ENCODE assay signal across 16 cellular contexts in genomic region chr16:1443980-1444729, GRCh38. TPM values are rescaled to one million over a fixed set of nuclear protein-coding genes. Genes with fewer than 3 reads are reported as not detected.
A peak's percentile ranks its signal among the peaks of the same experiment; 100 is the strongest.
DNase-seq lines count a peak whose midpoint lies in the region; ATAC-seq and TF ChIP-seq lines count a peak whose summit lies in the region.
"Had no signal": no experiment of that assay in that cellular context is flagged by ENCODE, and none has a peak within 500 bp of the region (broad histone marks: within the 10 kb centered on the region; RNA-seq: fewer than 3 reads in every experiment).

Gene CCDC154 (minus strand): TSS chr16:1444556. CDS start chr16:1444322, 234 bp downstream.

- H3K4me3 ChIP-seq in BLaER1 treated with 17β-estradiol and CSF1 and Interleukin-3, amounts not matched to agents 10 nM and 100 nM, result peak within 1 kb of the TSS in 8 of 10 experiments; percentile 17 to 38 (median 32); a peak in 7 of 20 replicates
- H3K4me3 ChIP-seq in HUES6 (ENCODE audit: low read depth, low read length) (no peak within 1 kb of the TSS), endodermal cell (ENCODE audit: low read length) (no peak within 1 kb of the TSS), psoas muscle (no peak within 1 kb of the TSS)
- H3K4me3 ChIP-seq: A549, PC-9, SJSA1 had no signal

- H3K9me3 ChIP-seq in BLaER1 treated with 17β-estradiol and CSF1 and Interleukin-3, amounts not matched to agents 10 nM and 100 nM (replicated peaks in 1 of 11), result no peaks in the 10 kb centered on the region
- no peaks in the 10 kb centered on the region for H3K9me3 ChIP-seq in HUES6 (ENCODE audit: control insufficient read depth, insufficient read depth, low read depth, low read length)
- no peaks in the 10 kb centered on the region for H3K9me3 ChIP-seq in endodermal cell (ENCODE audit: control insufficient read depth, low read length)
- H3K9me3 ChIP-seq in psoas muscle, result no peaks in the 10 kb centered on the region
- H3K9me3 ChIP-seq: A549, SJSA1 had no signal

- WGBS in endodermal cell (ENCODE audit: insufficient coverage in 1 of 2, insufficient read length in 1 of 2), 2 experiments, result 91 to 96% methylated on average over 7 to 27 of the region's 27 CpGs
- 66 to 74% (median 70%) methylated on average over 22 to 27 of the region's 27 CpGs for WGBS in psoas muscle, 3 donors

- H3K27ac Mint-ChIP-seq in endodermal cell, result peak within 1 kb of the TSS; percentile 52

- no peaks in the 10 kb centered on the region for H3K27me3 ChIP-seq in BLaER1 treated with 17β-estradiol and CSF1 and Interleukin-3, amounts not matched to agents 10 nM and 100 nM
- no peaks in the 10 kb centered on the region for H3K27me3 ChIP-seq in HUES6 (ENCODE audit: control insufficient read depth, insufficient read depth, low read length)
- no peaks in the 10 kb centered on the region for H3K27me3 ChIP-seq in endodermal cell (ENCODE audit: control insufficient read depth, insufficient read depth, low read length, poor library complexity, severe bottlenecking)
- H3K27me3 ChIP-seq in psoas muscle (ENCODE audit: insufficient read depth in 3 of 3, low read length in 2 of 3), result no peaks in the 10 kb centered on the region
- H3K27me3 ChIP-seq: SJSA1 had no signal

- H3K36me3 ChIP-seq in BLaER1 treated with 17β-estradiol and CSF1 and Interleukin-3, amounts not matched to agents 10 nM and 100 nM, result peaks cover 27 to 38% (median 30%) of the 10 kb centered on the region in 11 experiments
- peaks cover 31% of the 10 kb centered on the region for H3K36me3 ChIP-seq in HUES6 (ENCODE audit: control insufficient read depth, insufficient read depth, low read length)
- H3K36me3 ChIP-seq in endodermal cell (ENCODE audit: control insufficient read depth, insufficient read depth, low read length), result no peaks in the 10 kb centered on the region
- peaks cover 0 to 36% of the 10 kb centered on the region in 2 donors for H3K36me3 ChIP-seq in psoas muscle (ENCODE audit: insufficient read depth in 1 of 2, low read depth in 1 of 2)

- peak within 1 kb of the TSS; percentile 23 to 98 (median 93); a peak in 21 of 22 replicates for H3K27ac ChIP-seq in BLaER1 treated with 17β-estradiol and CSF1 and Interleukin-3, amounts not matched to agents 10 nM and 100 nM
- H3K27ac ChIP-seq in HUES6 (ENCODE audit: low read depth, low read length), result peak within 1 kb of the TSS; percentile 53; the same call in 1 of the 2 replicates
- peak within 1 kb of the TSS; percentile 24 for H3K27ac ChIP-seq in endodermal cell (ENCODE audit: low read depth, low read length)
- H3K27ac ChIP-seq in psoas muscle, result no peak within 1 kb of the TSS
- H3K27ac ChIP-seq: A549, PC-9, SJSA1 had no signal

- no peaks in the 10 kb centered on the region for H3K4me1 Mint-ChIP-seq in endodermal cell
- H3K4me1 Mint-ChIP-seq: CD14-positive monocyte had no signal

- peaks cover 9% of the 10 kb centered on the region for H3K36me3 Mint-ChIP-seq in endodermal cell (ENCODE audit: low read depth)

- H4K20me1 ChIP-seq in BLaER1 treated with 17β-estradiol and CSF1 and Interleukin-3, amounts not matched to agents 10 nM and 100 nM, result peaks cover 0 to 38% (median 0%) of the 10 kb centered on the region in 11 experiments; a peak in 7 of 22 replicates

- no peak within 1 kb of the TSS for H3K4me3 Mint-ChIP-seq in endodermal cell
- H3K4me3 Mint-ChIP-seq: CD14-positive monocyte had no signal

- no peaks in the 10 kb centered on the region for H3K9me3 Mint-ChIP-seq in endodermal cell
- H3K9me3 Mint-ChIP-seq: CD14-positive monocyte had no signal

- H3K4me2 ChIP-seq in BLaER1 treated with 17β-estradiol and CSF1 and Interleukin-3, amounts not matched to agents 10 nM and 100 nM, result peak within 1 kb of the TSS; percentile 90 to 100 (median 97)
- H3K4me2 ChIP-seq: A549, PC-9 had no signal

- peak in 3 of 4 donors; percentile 4 to 29 (median 14) for ATAC-seq in psoas muscle
- ATAC-seq in HG03460 (IDR thresholded peaks at IDR 0.05; ENCODE audit: unreplicated experiment), result no peak
- ATAC-seq in GM18517 (IDR thresholded peaks at IDR 0.05; ENCODE audit: unreplicated experiment), result no peak

- no peaks in the 10 kb centered on the region for H3K27me3 Mint-ChIP-seq in endodermal cell (ENCODE audit: insufficient read depth)

- intact Hi-C loops in psoas muscle (cut with DNase I), result no loop called here

- peak within 1 kb of the TSS; percentile 69 to 89 (median 82); a peak in 21 of 22 replicates for H3K9ac ChIP-seq in BLaER1 treated with 17β-estradiol and CSF1 and Interleukin-3, amounts not matched to agents 10 nM and 100 nM
- H3K9ac ChIP-seq in HUES6 (ENCODE audit: low read length) (no peak within 1 kb of the TSS), endodermal cell (ENCODE audit: extremely low read depth, low read length, poor library complexity, severe bottlenecking) (no peak within 1 kb of the TSS)

- H3K4me1 ChIP-seq in BLaER1 treated with 17β-estradiol and CSF1 and Interleukin-3, amounts not matched to agents 10 nM and 100 nM, result peaks cover 30 to 80% (median 64%) of the 10 kb centered on the region in 10 experiments
- H3K4me1 ChIP-seq in HUES6 (ENCODE audit: control insufficient read depth, insufficient read depth, low read length), result no peaks in the 10 kb centered on the region
- no peaks in the 10 kb centered on the region for H3K4me1 ChIP-seq in endodermal cell (ENCODE audit: control insufficient read depth, insufficient read depth, low read length)
- H3K4me1 ChIP-seq in psoas muscle, result no peaks in the 10 kb centered on the region
- H3K4me1 ChIP-seq: A549, SJSA1 had no signal

- TF ChIP-seq CTCF in endodermal cell (conservative IDR thresholded peaks at IDR 0.05) (no peak), psoas muscle (IDR thresholded peaks at IDR 0.05) (no peak)

- DNase-seq in endodermal cell (no peak), psoas muscle (no peak), NCI-H2227 treated with DMSO at 0.1 percent for 48 hours (lab: John Stamatoyannopoulos, UW) (no peak)
- no peak for DNase-seq in activated effector memory CD4-positive, alpha-beta T cell treated with Interleukin-2 at 50 U/mL for 16 hours
- DNase-seq: DMS153, NCI-H187, NCI-H446, NCI-H69, PC-9 had no signal

RNA-seq across cellular contexts. Expression of gene CCDC154, which starts in this region (rescaled TPM):
- total RNA-seq in endodermal cell (1 to 10 TPM; 1.9 to 2.2 TPM), psoas muscle (1 to 10 TPM in 1 of 4 donors, under 1 TPM in 3; 0.27 to 1.5 (median 0.55) TPM)
- polyA plus RNA-seq in endodermal cell (2013, experiment 1 of 2), result 2.2 TPM
- 1.9 TPM for polyA plus RNA-seq in endodermal cell (2013, experiment 2 of 2)
- polyA plus RNA-seq in psoas muscle, result under 1 TPM in 2 of 3 donors, not detected in 1; 0.21 to 0.38 TPM
- total RNA-seq: SJSA1 had no signal
- polyA plus RNA-seq: CD14-positive monocyte had no signal

Comparison
In these comparisons a context has a peak if more than half of its experiments do, and no peak if none do; other contexts are left out.
1. H3K4me3 ChIP-seq: peak in BLaER1 treated with 17β-estradiol and CSF1 and Interleukin-3, amounts not matched to agents 10 nM and 100 nM (8 of 10); none in HUES6 (single experiment), endodermal cell (single experiment) and psoas muscle (single experiment).
2. H3K9ac ChIP-seq: peak in BLaER1 treated with 17β-estradiol and CSF1 and Interleukin-3, amounts not matched to agents 10 nM and 100 nM (11 of 11); none in HUES6 (single experiment) and endodermal cell (single experiment).
3. ATAC-seq: peak in psoas muscle (3 of 4); none in HG03460 (single experiment) and GM18517 (single experiment).